Comparison of ENCODE assay signal across 1 cellular context in the genomic region with DNA sequence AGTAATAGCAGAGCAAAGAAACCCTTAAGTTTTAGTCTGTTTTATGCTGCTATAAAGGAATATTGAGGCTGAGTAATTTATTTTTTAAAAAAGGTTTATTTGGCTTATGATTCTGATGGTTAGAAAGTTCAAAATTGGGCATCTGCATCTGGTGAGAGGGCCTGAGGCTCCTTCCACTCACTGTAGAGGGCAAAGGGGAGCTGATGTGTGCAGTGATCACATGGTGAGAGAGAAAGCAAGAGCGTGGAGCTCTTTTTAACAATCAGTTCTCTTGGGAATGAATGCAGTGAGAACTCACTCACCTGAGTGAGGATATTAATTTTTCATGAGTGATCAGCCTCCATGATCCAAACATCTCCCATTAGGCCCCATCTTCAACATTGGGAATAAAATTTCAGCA.
TF ChIP-seq lines count a peak whose summit lies in the region.

No MANE protein-coding gene starts in this region.

TF ChIP-seq in GM23338, 12 proteins besides CTCF, POLR2A, EP300 and RAD21 (continued from another document):
- TF ChIP-seq, protein P1, sequence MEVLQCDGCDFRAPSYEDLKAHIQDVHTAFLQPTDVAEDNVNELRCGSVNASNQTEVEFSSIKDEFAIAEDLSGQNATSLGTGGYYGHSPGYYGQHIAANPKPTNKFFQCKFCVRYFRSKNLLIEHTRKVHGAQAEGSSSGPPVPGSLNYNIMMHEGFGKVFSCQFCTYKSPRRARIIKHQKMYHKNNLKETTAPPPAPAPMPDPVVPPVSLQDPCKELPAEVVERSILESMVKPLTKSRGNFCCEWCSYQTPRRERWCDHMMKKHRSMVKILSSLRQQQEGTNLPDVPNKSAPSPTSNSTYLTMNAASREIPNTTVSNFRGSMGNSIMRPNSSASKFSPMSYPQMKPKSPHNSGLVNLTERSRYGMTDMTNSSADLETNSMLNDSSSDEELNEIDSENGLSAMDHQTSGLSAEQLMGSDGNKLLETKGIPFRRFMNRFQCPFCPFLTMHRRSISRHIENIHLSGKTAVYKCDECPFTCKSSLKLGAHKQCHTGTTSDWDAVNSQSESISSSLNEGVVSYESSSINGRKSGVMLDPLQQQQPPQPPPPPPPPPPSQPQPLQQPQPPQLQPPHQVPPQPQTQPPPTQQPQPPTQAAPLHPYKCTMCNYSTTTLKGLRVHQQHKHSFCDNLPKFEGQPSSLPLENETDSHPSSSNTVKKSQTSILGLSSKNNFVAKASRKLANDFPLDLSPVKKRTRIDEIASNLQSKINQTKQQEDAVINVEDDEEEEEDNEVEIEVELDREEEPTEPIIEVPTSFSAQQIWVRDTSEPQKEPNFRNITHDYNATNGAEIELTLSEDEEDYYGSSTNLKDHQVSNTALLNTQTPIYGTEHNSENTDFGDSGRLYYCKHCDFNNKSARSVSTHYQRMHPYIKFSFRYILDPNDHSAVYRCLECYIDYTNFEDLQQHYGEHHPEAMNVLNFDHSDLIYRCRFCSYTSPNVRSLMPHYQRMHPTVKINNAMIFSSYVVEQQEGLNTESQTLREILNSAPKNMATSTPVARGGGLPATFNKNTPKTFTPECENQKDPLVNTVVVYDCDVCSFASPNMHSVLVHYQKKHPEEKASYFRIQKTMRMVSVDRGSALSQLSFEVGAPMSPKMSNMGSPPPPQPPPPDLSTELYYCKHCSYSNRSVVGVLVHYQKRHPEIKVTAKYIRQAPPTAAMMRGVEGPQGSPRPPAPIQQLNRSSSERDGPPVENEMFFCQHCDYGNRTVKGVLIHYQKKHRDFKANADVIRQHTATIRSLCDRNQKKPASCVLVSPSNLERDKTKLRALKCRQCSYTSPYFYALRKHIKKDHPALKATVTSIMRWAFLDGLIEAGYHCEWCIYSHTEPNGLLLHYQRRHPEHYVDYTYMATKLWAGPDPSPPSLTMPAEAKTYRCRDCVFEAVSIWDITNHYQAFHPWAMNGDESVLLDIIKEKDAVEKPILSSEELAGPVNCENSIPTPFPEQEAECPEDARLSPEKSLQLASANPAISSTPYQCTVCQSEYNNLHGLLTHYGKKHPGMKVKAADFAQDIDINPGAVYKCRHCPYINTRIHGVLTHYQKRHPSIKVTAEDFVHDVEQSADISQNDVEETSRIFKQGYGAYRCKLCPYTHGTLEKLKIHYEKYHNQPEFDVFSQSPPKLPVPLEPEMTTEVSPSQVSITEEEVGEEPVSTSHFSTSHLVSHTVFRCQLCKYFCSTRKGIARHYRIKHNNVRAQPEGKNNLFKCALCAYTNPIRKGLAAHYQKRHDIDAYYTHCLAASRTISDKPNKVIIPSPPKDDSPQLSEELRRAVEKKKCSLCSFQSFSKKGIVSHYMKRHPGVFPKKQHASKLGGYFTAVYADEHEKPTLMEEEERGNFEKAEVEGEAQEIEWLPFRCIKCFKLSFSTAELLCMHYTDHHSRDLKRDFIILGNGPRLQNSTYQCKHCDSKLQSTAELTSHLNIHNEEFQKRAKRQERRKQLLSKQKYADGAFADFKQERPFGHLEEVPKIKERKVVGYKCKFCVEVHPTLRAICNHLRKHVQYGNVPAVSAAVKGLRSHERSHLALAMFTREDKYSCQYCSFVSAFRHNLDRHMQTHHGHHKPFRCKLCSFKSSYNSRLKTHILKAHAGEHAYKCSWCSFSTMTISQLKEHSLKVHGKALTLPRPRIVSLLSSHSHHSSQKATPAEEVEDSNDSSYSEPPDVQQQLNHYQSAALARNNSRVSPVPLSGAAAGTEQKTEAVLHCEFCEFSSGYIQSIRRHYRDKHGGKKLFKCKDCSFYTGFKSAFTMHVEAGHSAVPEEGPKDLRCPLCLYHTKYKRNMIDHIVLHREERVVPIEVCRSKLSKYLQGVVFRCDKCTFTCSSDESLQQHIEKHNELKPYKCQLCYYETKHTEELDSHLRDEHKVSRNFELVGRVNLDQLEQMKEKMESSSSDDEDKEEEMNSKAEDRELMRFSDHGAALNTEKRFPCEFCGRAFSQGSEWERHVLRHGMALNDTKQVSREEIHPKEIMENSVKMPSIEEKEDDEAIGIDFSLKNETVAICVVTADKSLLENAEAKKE (CRISPR knock-in tag; IDR thresholded peaks at IDR 0.05): no peak
- TF ChIP-seq, protein P2, sequence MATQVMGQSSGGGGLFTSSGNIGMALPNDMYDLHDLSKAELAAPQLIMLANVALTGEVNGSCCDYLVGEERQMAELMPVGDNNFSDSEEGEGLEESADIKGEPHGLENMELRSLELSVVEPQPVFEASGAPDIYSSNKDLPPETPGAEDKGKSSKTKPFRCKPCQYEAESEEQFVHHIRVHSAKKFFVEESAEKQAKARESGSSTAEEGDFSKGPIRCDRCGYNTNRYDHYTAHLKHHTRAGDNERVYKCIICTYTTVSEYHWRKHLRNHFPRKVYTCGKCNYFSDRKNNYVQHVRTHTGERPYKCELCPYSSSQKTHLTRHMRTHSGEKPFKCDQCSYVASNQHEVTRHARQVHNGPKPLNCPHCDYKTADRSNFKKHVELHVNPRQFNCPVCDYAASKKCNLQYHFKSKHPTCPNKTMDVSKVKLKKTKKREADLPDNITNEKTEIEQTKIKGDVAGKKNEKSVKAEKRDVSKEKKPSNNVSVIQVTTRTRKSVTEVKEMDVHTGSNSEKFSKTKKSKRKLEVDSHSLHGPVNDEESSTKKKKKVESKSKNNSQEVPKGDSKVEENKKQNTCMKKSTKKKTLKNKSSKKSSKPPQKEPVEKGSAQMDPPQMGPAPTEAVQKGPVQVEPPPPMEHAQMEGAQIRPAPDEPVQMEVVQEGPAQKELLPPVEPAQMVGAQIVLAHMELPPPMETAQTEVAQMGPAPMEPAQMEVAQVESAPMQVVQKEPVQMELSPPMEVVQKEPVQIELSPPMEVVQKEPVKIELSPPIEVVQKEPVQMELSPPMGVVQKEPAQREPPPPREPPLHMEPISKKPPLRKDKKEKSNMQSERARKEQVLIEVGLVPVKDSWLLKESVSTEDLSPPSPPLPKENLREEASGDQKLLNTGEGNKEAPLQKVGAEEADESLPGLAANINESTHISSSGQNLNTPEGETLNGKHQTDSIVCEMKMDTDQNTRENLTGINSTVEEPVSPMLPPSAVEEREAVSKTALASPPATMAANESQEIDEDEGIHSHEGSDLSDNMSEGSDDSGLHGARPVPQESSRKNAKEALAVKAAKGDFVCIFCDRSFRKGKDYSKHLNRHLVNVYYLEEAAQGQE (IDR thresholded peaks at IDR 0.05; ENCODE audit: unreplicated experiment): no peak
